ENCODE assay signal across 9 cellular contexts in genomic region chr14:22561366-22561660, GRCh38. TPM values are rescaled to one million over a fixed set of nuclear protein-coding genes. Genes with fewer than 3 reads are reported as not detected.
DNase-seq lines count a peak whose midpoint lies in the region; ATAC-seq and TF ChIP-seq lines count a peak whose summit lies in the region.
"Had no signal": no experiment of that assay in that cellular context is flagged by ENCODE, and none has a peak within 500 bp of the region (broad histone marks: within the 10 kb centered on the region; RNA-seq: fewer than 3 reads in every experiment).

No MANE protein-coding gene starts in this region.

- H3K36me3 ChIP-seq in transverse colon: peaks cover 0 to 17% (median 0%) of the 10 kb centered on the region in 4 donors

- H3K4me3 Mint-ChIP-seq in activated naive CD4-positive, alpha-beta T cell treated with anti-CD3 and anti-CD28 coated beads for 36 hours: peak overlapping the region; percentile 72
- H3K4me3 Mint-ChIP-seq in activated CD4-positive, alpha-beta memory T cell treated with anti-CD3 and anti-CD28 coated beads, Interleukin-2, amount 10 ng/mL, durations not matched to agents 7 days and 5 days: peak overlapping the region; percentile 68
- H3K4me3 Mint-ChIP-seq in memory B cell: peak overlapping the region; percentile 62

- H3K27me3 Mint-ChIP-seq in activated naive CD4-positive, alpha-beta T cell treated with anti-CD3 and anti-CD28 coated beads for 36 hours (ENCODE audit: low read depth): no peaks in the 10 kb centered on the region
- peaks cover under 1% of the 10 kb centered on the region for H3K27me3 Mint-ChIP-seq in activated CD4-positive, alpha-beta memory T cell treated with anti-CD3 and anti-CD28 coated beads, Interleukin-2, amount 10 ng/mL, durations not matched to agents 7 days and 5 days
- H3K27me3 Mint-ChIP-seq in memory B cell: no peaks in the 10 kb centered on the region

- CTCF ChIA-PET in activated naive CD4-positive, alpha-beta T cell treated with anti-CD3 and anti-CD28 coated beads for 36 hours (lab: Charles Lee): interaction anchor here (0.9 to 4.9 kb wide), 7 partner anchors 9 to 643 kb away, joined by 3 to 149 read pairs (median 4); no protein-coding TSS in a partner anchor
- CTCF ChIA-PET in activated CD4-positive, alpha-beta memory T cell treated with anti-CD3 and anti-CD28 coated beads, Interleukin-2, amount 10 ng/mL, durations not matched to agents 7 days and 5 days (lab: Charles Lee): interaction anchor here (1.0 to 8.4 kb wide), 9 partner anchors 8 to 583 kb away, joined by 3 to 593 read pairs (median 6); partner anchors contain the start of gene DAD1

- TF ChIP-seq POLR2A in transverse colon (IDR thresholded peaks at IDR 0.05): no peak

- H3K4me1 ChIP-seq in transverse colon: peaks cover 19 to 85% (median 57%) of the 10 kb centered on the region in 4 donors

- H3K36me3 Mint-ChIP-seq in activated naive CD4-positive, alpha-beta T cell treated with anti-CD3 and anti-CD28 coated beads for 36 hours (ENCODE audit: low read depth): peaks cover 34% of the 10 kb centered on the region
- H3K36me3 Mint-ChIP-seq in activated CD4-positive, alpha-beta memory T cell treated with anti-CD3 and anti-CD28 coated beads, Interleukin-2, amount 10 ng/mL, durations not matched to agents 7 days and 5 days (ENCODE audit: low read depth): peaks cover 35% of the 10 kb centered on the region
- peaks cover 7% of the 10 kb centered on the region for H3K36me3 Mint-ChIP-seq in memory B cell

- H3K4me3 ChIP-seq in transverse colon: no peak overlapping the region

- TF ChIP-seq CTCF in transverse colon (IDR thresholded peaks at IDR 0.05): no peak

- WGBS in transverse colon (ENCODE audit: low coverage in 1 of 2), 2 donors: 14 to 29% methylated on average over 3 of the region's 3 CpGs

- H3K9me3 ChIP-seq in transverse colon: no peaks in the 10 kb centered on the region

- in situ Hi-C loops in transverse colon (cut with MboI; ENCODE audit: low pct_ligation_motif_present in 1 of 4, low pct_unique_long_range_greater_than_20kb in 1 of 4, low sequenced_read_pairs in 3 of 4): loop anchor here in 3 of 4 donors (10.0 to 25.0 kb wide), 4 partner anchors 83 to 301 kb away; partner anchors contain the start of genes LRP10 (in 2 of the 3) and OR6J1 (in 1 of the 3)

- no peaks in the 10 kb centered on the region for H3K9me3 Mint-ChIP-seq in activated naive CD4-positive, alpha-beta T cell treated with anti-CD3 and anti-CD28 coated beads for 36 hours
- H3K9me3 Mint-ChIP-seq in activated CD4-positive, alpha-beta memory T cell treated with anti-CD3 and anti-CD28 coated beads, Interleukin-2, amount 10 ng/mL, durations not matched to agents 7 days and 5 days: no peaks in the 10 kb centered on the region
- H3K9me3 Mint-ChIP-seq in memory B cell: no peaks in the 10 kb centered on the region

- H3K4me1 Mint-ChIP-seq in activated naive CD4-positive, alpha-beta T cell treated with anti-CD3 and anti-CD28 coated beads for 36 hours (ENCODE audit: low read depth): peaks cover 86% of the 10 kb centered on the region
- peaks cover 93% of the 10 kb centered on the region for H3K4me1 Mint-ChIP-seq in activated CD4-positive, alpha-beta memory T cell treated with anti-CD3 and anti-CD28 coated beads, Interleukin-2, amount 10 ng/mL, durations not matched to agents 7 days and 5 days
- peaks cover 49% of the 10 kb centered on the region for H3K4me1 Mint-ChIP-seq in memory B cell

- TF ChIP-seq EP300 in transverse colon (IDR thresholded peaks at IDR 0.05; ENCODE audit: low read depth): no peak

- peak overlapping the region; percentile 68 to 85 (median 72) for H3K27ac ChIP-seq in transverse colon

- POLR2A ChIA-PET in activated CD4-positive, alpha-beta memory T cell treated with anti-CD3 and anti-CD28 coated beads, Interleukin-2, amount 10 ng/mL, durations not matched to agents 7 days and 5 days (lab: Charles Lee): interaction anchor here (1.0 to 26.6 kb wide), 18 partner anchors 4 to 812 kb away, joined by 3 to 1110 read pairs (median 4); partner anchors contain the start of genes DAD1 and OXA1L

- no peak for DNase-seq in activated naive CD4-positive, alpha-beta T cell treated with anti-CD3 and anti-CD28 coated beads for 36 hours
- DNase-seq in activated naive CD4-positive, alpha-beta T cell treated with anti-CD3 and anti-CD28 coated beads, Interleukin-2, amount 50 U/mL, for 16 hours: no peak
- no peak for DNase-seq in activated CD4-positive, alpha-beta memory T cell treated with anti-CD3 and anti-CD28 coated beads, Interleukin-2, amount 10 ng/mL, durations not matched to agents 7 days and 5 days
- DNase-seq in memory B cell (ENCODE audit: low spot score in 2 of 2) (no peak), transverse colon (no peak), NCI-H510A (lab: John Stamatoyannopoulos, UW) (no peak), OCI-M1 (lab: John Stamatoyannopoulos, UW) (no peak)
- DNase-seq: GOT3 had no signal

- H3K27ac Mint-ChIP-seq in activated naive CD4-positive, alpha-beta T cell treated with anti-CD3 and anti-CD28 coated beads for 36 hours: peak overlapping the region; percentile 97
- peak overlapping the region; percentile 95 for H3K27ac Mint-ChIP-seq in activated CD4-positive, alpha-beta memory T cell treated with anti-CD3 and anti-CD28 coated beads, Interleukin-2, amount 10 ng/mL, durations not matched to agents 7 days and 5 days
- H3K27ac Mint-ChIP-seq in memory B cell: peak overlapping the region; percentile 92

- no peak for ATAC-seq in memory B cell (ENCODE audit: low read depth)
- no peak for ATAC-seq in GM21619 (IDR thresholded peaks at IDR 0.05; ENCODE audit: unreplicated experiment)

- H3K27me3 ChIP-seq in transverse colon: no peaks in the 10 kb centered on the region

- intact Hi-C loops in activated naive CD4-positive, alpha-beta T cell treated with anti-CD3 and anti-CD28 coated beads for 36 hours (cut with micrococcal nuclease): no loop called here
- intact Hi-C loops in transverse colon (cut with DNase I; ENCODE audit: low total_unique reads): no loop called here

RNA-seq across cellular contexts. Expression of gene DAD1, which starts 27.7 kb away (rescaled TPM):
- 100 to 1,000 TPM; 219 to 226 TPM for total RNA-seq in activated naive CD4-positive, alpha-beta T cell treated with anti-CD3 and anti-CD28 coated beads for 36 hours
- 100 to 1,000 TPM; 160 to 167 TPM for total RNA-seq in activated CD4-positive, alpha-beta memory T cell treated with anti-CD3 and anti-CD28 coated beads, Interleukin-2, amount 10 ng/mL, durations not matched to agents 7 days and 5 days
- total RNA-seq in transverse colon: 100 to 1,000 TPM in 3 of 4 donors, 10 to 100 TPM in 1; 31.4 to 154 (median 141) TPM

RNA-seq across cellular contexts. Expression of gene ABHD4, which starts 36.8 kb away (rescaled TPM):
- total RNA-seq in activated naive CD4-positive, alpha-beta T cell treated with anti-CD3 and anti-CD28 coated beads for 36 hours: 10 to 100 TPM; 11.1 to 11.9 TPM
- total RNA-seq in activated CD4-positive, alpha-beta memory T cell treated with anti-CD3 and anti-CD28 coated beads, Interleukin-2, amount 10 ng/mL, durations not matched to agents 7 days and 5 days: 10 to 100 TPM; 16.7 to 20.7 TPM
- total RNA-seq in transverse colon: 10 to 100 TPM; 17.5 to 41.1 (median 23.1) TPM
